In the genomic region with DNA sequence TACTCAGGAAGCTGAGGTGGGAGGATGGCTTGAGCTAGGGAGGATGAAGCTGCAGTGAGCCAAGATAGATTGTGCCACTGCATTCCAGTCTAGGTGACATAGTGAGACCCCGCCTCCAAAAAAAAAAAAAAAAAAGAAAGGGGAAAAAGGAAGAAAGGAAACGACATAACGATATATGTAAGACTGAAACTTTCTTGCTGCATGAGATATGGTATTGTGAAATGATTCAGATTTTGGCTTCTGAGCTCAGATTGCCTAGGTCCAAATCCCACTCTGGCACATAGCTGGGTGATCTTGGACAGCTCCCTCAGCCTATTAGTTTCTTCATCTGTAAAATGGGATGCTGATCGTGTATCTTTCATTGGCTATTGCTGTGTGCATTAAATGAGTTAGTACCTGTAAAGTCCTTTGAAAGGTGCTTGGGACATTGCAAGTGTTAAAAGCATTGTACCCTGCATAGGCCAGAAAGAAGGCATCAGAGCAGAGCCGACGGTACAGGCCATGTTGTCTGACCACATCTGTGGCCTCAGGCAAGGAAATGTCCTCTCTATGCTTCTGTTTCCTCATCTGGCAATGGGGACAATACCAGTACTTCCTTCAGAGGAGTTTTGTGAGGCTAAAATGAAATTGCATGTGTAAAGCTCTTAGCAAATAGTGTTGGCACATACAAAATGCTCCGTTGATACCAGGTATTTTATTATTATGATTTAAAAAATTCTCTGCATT, we compare ENCODE assay signal across 19 cellular contexts. TPM values are rescaled to one million over a fixed set of nuclear protein-coding genes. Genes with fewer than 3 reads are reported as not detected.
DNase-seq lines count a peak whose midpoint lies in the region; ATAC-seq and TF ChIP-seq lines count a peak whose summit lies in the region.
"Had no signal": no experiment of that assay in that cellular context is flagged by ENCODE, and none has a peak within 500 bp of the region (broad histone marks: within the 10 kb centered on the region; RNA-seq: fewer than 3 reads in every experiment).

No MANE protein-coding gene starts in this region.

- H2BK15ac ChIP-seq in IMR-90 (ENCODE audit: low read depth, low read length) = 0 out of 3 replicates have a peak overlapping the region, but pooled peaks have one; percentile 54

- H2AK5ac ChIP-seq in IMR-90 (ENCODE audit: low read depth, low read length) = 0 out of 2 replicates have a peak overlapping the region, but pooled peaks have one; percentile 30

- no peak overlapping the region for H4K8ac ChIP-seq in IMR-90 (ENCODE audit: low read depth in 2 of 2, low read length in 2 of 2)

- DNase-seq in AML-193 (lab: John Stamatoyannopoulos, UW) (peak; percentile 96 to 97), IMR-90 (no peak), PC-3 (no peak), fibroblast of pulmonary artery (ENCODE audit: low read depth) (peak; percentile 89), NCI-H1694 treated with DMSO at 0.1 percent for 48 hours (lab: John Stamatoyannopoulos, UW) (no peak), colonic mucosa (no peak), NCI-H1417 (lab: John Stamatoyannopoulos, UW) (no peak)
- DNase-seq: activated CD4-positive, alpha-beta T cell treated with anti-CD3 and anti-CD28 coated beads for 4 hours; activated gamma-delta T cell; amygdala; Caco-2; effector memory CD8-positive, alpha-beta T cell; occipital lobe; PC-9; right cardiac atrium; stimulated activated CD4-positive, alpha-beta T cell treated with anti-CD3 and anti-CD28 coated beads, Interleukin-15, amount 100 ng/mL, for 24 hours had no signal

- H4K91ac ChIP-seq in IMR-90 (ENCODE audit: insufficient read depth, low read depth, low read length) = no peak overlapping the region

- in situ Hi-C loops in IMR-90 (cut with MboI; ENCODE audit: low sequenced_read_pairs) = no loop called here

- H3K9me2 ChIP-seq in PC-3 (replicated peaks; ENCODE audit: low read length) = no peaks in the 10 kb centered on the region

- H3K4me2 ChIP-seq in IMR-90 (ENCODE audit: low read depth, low read length) (no peak overlapping the region), PC-3 (ENCODE audit: low read length) (peak overlapping the region; percentile 35; the same call in 1 of the 2 replicates)
- H3K4me2 ChIP-seq: PC-9 had no signal

- POLR2A ChIA-PET in IMR-90 (lab: Charles Lee; ENCODE audit: unreplicated experiment) (no interaction called here), PC-3 (lab: Charles Lee; ENCODE audit: unreplicated experiment) (no interaction called here)

- peak overlapping the region; percentile 42; the same call in 1 of the 2 replicates for H2BK20ac ChIP-seq in IMR-90 (ENCODE audit: low read depth, low read length)

- H3K4me1 ChIP-seq in IMR-90 (ENCODE audit: control insufficient read depth, insufficient read depth, low read length) = peaks cover 6% of the 10 kb centered on the region
- peaks cover 26% of the 10 kb centered on the region for H3K4me1 ChIP-seq in PC-3 (ENCODE audit: insufficient read depth, low read length)
- H3K4me1 ChIP-seq in colonic mucosa = no peaks in the 10 kb centered on the region

- TF ChIP-seq RAD21 in IMR-90 (IDR thresholded peaks at IDR 0.05; ENCODE audit: low read length) = no peak

- H3K4ac ChIP-seq in IMR-90 (ENCODE audit: low read depth, low read length) = no peak overlapping the region

- dilution Hi-C loops in IMR-90 (cut with HindIII; ENCODE audit: low sequenced_read_pairs, unreplicated experiment) = no loop called here

- no peak overlapping the region for H3K18ac ChIP-seq in IMR-90 (ENCODE audit: low read depth, low read length)

- H2AFZ ChIP-seq in IMR-90 (replicated peaks; ENCODE audit: low read length, poor library complexity) (no peak overlapping the region), PC-3 (ENCODE audit: low read length) (no peak overlapping the region)
- H2AFZ ChIP-seq: PC-9 had no signal

- BruUV-seq in IMR-90 (replicated peaks; lab: Mats Ljungman, UMichigan) (no TSS peak), PC-3 (replicated peaks; lab: Mats Ljungman, UMichigan) (no TSS peak)

- 0 out of 2 replicates have a peak overlapping the region, but pooled peaks have one; percentile 8 for H2BK120ac ChIP-seq in IMR-90 (ENCODE audit: low read depth, low read length)

- no peaks in the 10 kb centered on the region for H3F3A ChIP-seq in PC-3 (ENCODE audit: low read length, unreplicated experiment)

- no peak for TF ChIP-seq CTCF in IMR-90 (conservative IDR thresholded peaks at IDR 0.05; ENCODE audit: low read depth, low read length)
- no peak for TF ChIP-seq CTCF in PC-3 (conservative IDR thresholded peaks at IDR 0.05; ENCODE audit: low read depth, low read length)
- no peak for TF ChIP-seq CTCF in fibroblast of pulmonary artery (IDR thresholded peaks at IDR 0.05; ENCODE audit: low read length, missing control alignments)
- no peak for TF ChIP-seq CTCF in colonic mucosa (IDR thresholded peaks at IDR 0.05)

- H3K14ac ChIP-seq in IMR-90 (replicated peaks; ENCODE audit: low read depth, low read length) = no peak overlapping the region

- no peak overlapping the region for H4K5ac ChIP-seq in IMR-90 (ENCODE audit: low read depth, low read length)

- H3K9ac ChIP-seq in IMR-90 (ENCODE audit: low read depth, low read length) (no peak overlapping the region), PC-3 (ENCODE audit: low read length) (no peak overlapping the region), colonic mucosa (ENCODE audit: low read depth in 2 of 2, low read length in 2 of 2) (no peak overlapping the region)

- peaks cover 2% of the 10 kb centered on the region; the same call in 1 of the 2 replicates for H3K9me1 ChIP-seq in IMR-90 (ENCODE audit: insufficient read depth, low read length)

- CTCF ChIA-PET in IMR-90 (lab: Yijun Ruan, JAX) = no interaction called here
- CTCF ChIA-PET in PC-3 (lab: Charles Lee) = no interaction called here

- no CpG with 5 or more reads among the region's 7 CpGs for WGBS in IMR-90 (ENCODE audit: extremely low coverage in 2 of 2, insufficient read length in 1 of 2), 2 experiments

- H3K27ac ChIP-seq in IMR-90 (ENCODE audit: insufficient read depth, low read length) (no peak overlapping the region), PC-3 (ENCODE audit: low read length) (no peak overlapping the region), colonic mucosa (no peak overlapping the region)
- H3K27ac ChIP-seq: PC-9, tibial nerve had no signal

- H4K20me1 ChIP-seq in IMR-90 (ENCODE audit: insufficient read depth, low read length) (no peaks in the 10 kb centered on the region), PC-3 (ENCODE audit: low read length) (no peaks in the 10 kb centered on the region)

- H3K36me3 ChIP-seq in IMR-90 (ENCODE audit: control insufficient read depth, insufficient read depth, low read length) (no peaks in the 10 kb centered on the region), PC-3 (ENCODE audit: low read depth, low read length) (no peaks in the 10 kb centered on the region), colonic mucosa (no peaks in the 10 kb centered on the region)
- H3K36me3 ChIP-seq: tibial nerve had no signal

- no peak overlapping the region for H2AK9ac ChIP-seq in IMR-90 (replicated peaks; ENCODE audit: low read depth, low read length, poor library complexity)

- H3K56ac ChIP-seq in IMR-90 (ENCODE audit: extremely low read depth, insufficient read depth, low read length) = no peak overlapping the region

- H3K9me3 ChIP-seq in IMR-90 (ENCODE audit: control insufficient read depth, insufficient read depth, low read length) (0 out of 2 replicates have a peak, but pooled peaks cover 2% of the 10 kb centered on the region), PC-3 (ENCODE audit: low read length) (no peaks in the 10 kb centered on the region), colonic mucosa (no peaks in the 10 kb centered on the region)
- H3K9me3 ChIP-seq: tibial nerve had no signal

- H3K27me3 ChIP-seq in IMR-90 (ENCODE audit: control insufficient read depth, insufficient read depth, low read length) = no peaks in the 10 kb centered on the region
- no peaks in the 10 kb centered on the region for H3K27me3 ChIP-seq in PC-3 (ENCODE audit: low read length)
- no peaks in the 10 kb centered on the region for H3K27me3 ChIP-seq in colonic mucosa
- H3K27me3 ChIP-seq: tibial nerve had no signal

- H3K4me3 ChIP-seq in IMR-90 (ENCODE audit: insufficient read depth, low read depth, low read length) = no peak overlapping the region
- no peak overlapping the region for H3K4me3 ChIP-seq in PC-3 (ENCODE audit: low read length)
- H3K4me3 ChIP-seq in fibroblast of pulmonary artery (replicated peaks; ENCODE audit: low read depth, low read length) = no peak overlapping the region
- H3K4me3 ChIP-seq in colonic mucosa = no peak overlapping the region
- H3K4me3 ChIP-seq: PC-9, tibial nerve had no signal

- no peaks in the 10 kb centered on the region for H3K79me2 ChIP-seq in PC-3 (ENCODE audit: low read length)

- TF ChIP-seq POLR2A in IMR-90 (IDR thresholded peaks at IDR 0.05; ENCODE audit: low read depth, low read length) = no peak

- no peak overlapping the region for H3K23ac ChIP-seq in IMR-90 (ENCODE audit: low read depth, low read length)

- no peaks in the 10 kb centered on the region for H3K79me1 ChIP-seq in IMR-90 (ENCODE audit: low read depth in 1 of 2, low read length in 2 of 2)

- ATAC-seq in IMR-90 (ENCODE audit: low read depth) (no peak), PC-3 (no peak), GM19395 (IDR thresholded peaks at IDR 0.05; ENCODE audit: unreplicated experiment) (no peak)
- ATAC-seq: effector memory CD8-positive, alpha-beta T cell; stimulated activated memory B cell treated with anti-CD40 and anti-IgM and Interleukin-4, amounts not matched to agents 10 μg/mL and 1 μg/mL and 100 μg/mL, for 72 hours had no signal

- no peak overlapping the region for H2BK5ac ChIP-seq in IMR-90 (ENCODE audit: low read depth, low read length, poor library complexity, severe bottlenecking)

- intact Hi-C loops in IMR-90 (cut with micrococcal nuclease) = loop anchor here (5.0 kb wide), 2 partner anchors 34 to 41 kb away; partner anchors contain the start of gene SLC46A3
- intact Hi-C loops in PC-3 (cut with micrococcal nuclease) = loop anchor here (5.0 kb wide), 3 partner anchors 34 to 74 kb away; partner anchors contain the start of gene SLC46A3
- intact Hi-C loops in colonic mucosa (cut with DNase I) = no loop called here

TF ChIP-seq in IMR-90, 13 proteins besides CTCF, POLR2A, EP300 and RAD21:
- TF ChIP-seq MAFK (IDR thresholded peaks at IDR 0.05; ENCODE audit: low read depth, low read length) (no peak), CEBPB (IDR thresholded peaks at IDR 0.05; ENCODE audit: low read depth, low read length) (peak; percentile 50; the same call in 1 of the 2 replicates)

RNA-seq across cellular contexts. Expression of gene SLC46A3, which starts 32.6 kb away (rescaled TPM):
- total RNA-seq in IMR-90 (2012; rRNA removed) = 0.54 and 0.83 TPM in 2 replicates
- 0.86 and 0.89 TPM in 2 replicates for polyA plus RNA-seq in IMR-90 (2012; rRNA removed)
- polyA plus RNA-seq in IMR-90 (2012; cell fraction: cytosol; rRNA removed) = 0.41 and 0.77 TPM in 2 replicates
- polyA plus RNA-seq in IMR-90 (2012; cell fraction: nucleus; rRNA removed; ENCODE audit: low replicate concordance) = 0.72 and 3.0 TPM in 2 replicates
- total RNA-seq in PC-3 (2014; rRNA removed) = 0.84 and 1.4 TPM in 2 replicates
- total RNA-seq in colonic mucosa = 10 to 100 TPM; 30.5 to 45.8 TPM

Comparison
In these comparisons a context has a peak if more than half of its experiments do, and no peak if none do; other contexts are left out.
1. DNase-seq: peak in AML-193 (2 of 2) and fibroblast of pulmonary artery (single experiment); none in IMR-90 (single experiment), PC-3 (single experiment), NCI-H1694 treated with DMSO at 0.1 percent for 48 hours (single experiment), colonic mucosa (single experiment) and NCI-H1417 (0 of 3).
2. RNA of gene SLC46A3, which starts 32.6 kb away (total RNA-seq): 30.5 to 45.8 TPM in colonic mucosa; 0.84 to 1.4 TPM in PC-3 and 0.54 to 0.83 TPM in IMR-90; every median in the first group is over 10 times any median in the second.